Comparison of ENCODE assay signal across 8 cellular contexts in the genomic region with DNA sequence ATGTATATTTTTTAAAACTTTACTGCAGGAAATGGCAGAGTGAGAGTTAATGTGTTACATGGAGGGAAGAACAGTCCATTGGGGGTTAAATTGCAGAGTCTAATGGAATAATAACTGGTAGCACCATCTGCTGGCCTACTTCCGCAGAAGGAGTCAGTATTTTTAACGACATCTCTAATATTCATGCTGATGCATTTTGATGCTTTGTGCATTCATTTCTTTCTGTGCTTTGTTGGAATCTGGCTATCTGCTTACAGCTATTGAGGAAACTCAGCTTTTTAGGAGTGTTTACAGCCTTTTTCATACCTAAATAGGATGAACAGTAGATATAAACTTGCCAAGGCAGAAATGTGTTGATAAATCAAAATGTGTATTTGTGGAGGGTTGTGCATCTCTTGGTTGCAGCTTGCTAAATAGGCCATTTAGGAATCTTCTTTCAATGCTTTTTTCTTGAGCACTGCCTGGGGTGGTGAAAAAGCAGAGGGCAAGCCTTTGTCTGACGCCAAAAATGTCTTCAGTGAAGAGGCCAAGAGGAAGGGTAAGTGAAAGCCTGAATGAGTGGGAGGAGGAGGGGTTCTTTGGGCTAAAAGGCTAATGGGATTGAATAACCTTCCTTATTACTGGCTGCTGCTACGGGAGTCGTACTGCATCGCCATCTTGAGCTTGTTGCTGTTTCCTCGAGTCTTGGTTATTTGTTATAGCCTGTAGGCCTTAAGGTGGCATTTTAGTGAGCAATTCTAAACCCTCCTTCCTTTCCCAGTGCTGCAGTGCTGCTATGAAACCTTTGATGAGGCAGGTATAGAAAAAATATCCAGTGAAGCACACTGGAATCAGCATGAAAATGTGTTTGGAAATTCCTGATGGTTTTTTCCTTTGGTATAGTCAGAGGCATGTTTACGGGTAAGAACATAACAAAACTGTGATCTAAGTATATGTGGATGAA.
A peak's percentile ranks its signal among the peaks of the same experiment; 100 is the strongest.
DNase-seq lines count a peak whose midpoint lies in the region; ATAC-seq, FAIRE-seq and TF ChIP-seq lines count a peak whose summit lies in the region.

No MANE protein-coding gene starts in this region.

- peak; percentile 93 for FAIRE-seq in GM12892 (lab: Jason Lieb, UNC)

- H2AFZ ChIP-seq in ACC112 (ENCODE audit: low read length, unreplicated experiment): peak overlapping the region; percentile 89

- H3K79me2 ChIP-seq in ACC112 (ENCODE audit: control insufficient read depth, insufficient read depth, low read length, unreplicated experiment): peaks cover 58% of the 10 kb centered on the region

- intact Hi-C loops in dorsolateral prefrontal cortex (cut with DNase I) (loop anchor here (1.0 to 10.0 kb wide), 5 partner anchors 77 to 153 kb away; a partner anchor contains a TSS), left lung (cut with DNase I) (loop anchor here in 1 of 2 donors (10.0 kb wide), 2 partner anchors 63 to 153 kb away; a partner anchor contains a TSS)

- peak overlapping the region; percentile 91 for H3K4me3 ChIP-seq in ACC112 (ENCODE audit: low read depth, low read length)
- peak overlapping the region; percentile 71 for H3K4me3 ChIP-seq in SJCRH30
- peak overlapping the region; percentile 42 to 81 (median 65) for H3K4me3 ChIP-seq in dorsolateral prefrontal cortex
- peak overlapping the region; percentile 27 to 37 for H3K4me3 ChIP-seq in left lung

- DNase-seq in GM12892 (ENCODE audit: insufficient read length): peak; percentile 48
- peak; percentile 89 for DNase-seq in NAMALWA (ENCODE audit: low spot score)
- peak; percentile 81 to 94 for DNase-seq in SJCRH30
- DNase-seq in dorsolateral prefrontal cortex: peak in 7 of 10 donors; percentile 24 to 71 (median 53)
- peak in 1 of 2 donors; percentile 37 for DNase-seq in left lung
- peak; percentile 72 for DNase-seq in stromal cell of bone marrow (ENCODE audit: low read depth)

- H3K27me3 ChIP-seq in ACC112 (ENCODE audit: insufficient read depth, low read length) (no peaks in the 10 kb centered on the region), SJCRH30 (no peaks in the 10 kb centered on the region), dorsolateral prefrontal cortex (no peaks in the 10 kb centered on the region), left lung (no peaks in the 10 kb centered on the region)

- H3K27ac ChIP-seq in ACC112 (ENCODE audit: low read depth, low read length) (peak overlapping the region; percentile 84), SJCRH30 (peak overlapping the region; percentile 81), dorsolateral prefrontal cortex (peak overlapping the region; percentile 67 to 97 (median 91)), left lung (peak overlapping the region; percentile 86 to 90)

- TF ChIP-seq POLR2A in GM12892 (IDR thresholded peaks at IDR 0.05; ENCODE audit: low read depth, low read length): peak; percentile 75

- ATAC-seq in HG02623 (IDR thresholded peaks at IDR 0.05; ENCODE audit: unreplicated experiment) (peak; percentile 81), left lung (peak; percentile 95)

- TF ChIP-seq CTCF in dorsolateral prefrontal cortex (IDR thresholded peaks at IDR 0.05 in 54 of 56, conservative IDR thresholded peaks at IDR 0.05 in 2 of 56; ENCODE audit: low read depth in 1 of 56, partially characterized antibody in 56 of 56) (peak in 55 of 56 donors; percentile 31 to 73 (median 58)), left lung (IDR thresholded peaks at IDR 0.05) (peak; percentile 30 to 31)

- H3K9me3 ChIP-seq in SJCRH30 (replicated peaks): no peaks in the 10 kb centered on the region; the same call in 1 of the 2 replicates
- H3K9me3 ChIP-seq in left lung: no peaks in the 10 kb centered on the region

- no peaks in the 10 kb centered on the region for H3K36me3 ChIP-seq in ACC112 (ENCODE audit: insufficient read depth, low read length)
- peaks cover 28% of the 10 kb centered on the region for H3K36me3 ChIP-seq in SJCRH30
- H3K36me3 ChIP-seq in left lung: no peaks in the 10 kb centered on the region

- peaks cover 26% of the 10 kb centered on the region for H3K4me1 ChIP-seq in ACC112 (ENCODE audit: control insufficient read depth, insufficient read depth, low read length, unreplicated experiment)
- peaks cover 3% of the 10 kb centered on the region; the same call in 1 of the 2 replicates for H3K4me1 ChIP-seq in SJCRH30
- H3K4me1 ChIP-seq in left lung: peaks cover 26 to 59% of the 10 kb centered on the region in 2 donors

Comparison
In these comparisons a context has a peak if more than half of its experiments do, and no peak if none do; other contexts are left out.
1. H3K4me3 ChIP-seq: peak in every context shown above with its lines; median percentile 91 in ACC112; 71 in SJCRH30; 65 in dorsolateral prefrontal cortex; 32 in left lung.